Comparison of ENCODE assay signal across 1 cellular context in genomic region chr22:50072167-50072555, GRCh38.
TF ChIP-seq lines count a peak whose summit lies in the region.

No MANE protein-coding gene starts in this region.

TF ChIP-seq in GM23338, 12 proteins besides CTCF, POLR2A, EP300 and RAD21 (continued from another document):
- TF ChIP-seq ZNF462 (CRISPR knock-in tag; IDR thresholded peaks at IDR 0.05) (no peak), POLR2AphosphoS5 (IDR thresholded peaks at IDR 0.05; ENCODE audit: low read depth) (no peak), CREB1 (CRISPR knock-in tag; IDR thresholded peaks at IDR 0.05; ENCODE audit: low read depth) (no peak), EZH2 (IDR thresholded peaks at IDR 0.05; ENCODE audit: low read depth, unreplicated experiment) (no peak)
